18 cellular contexts compared by ENCODE assay signal in genomic region chr17:45376171-45376564, GRCh38. TPM values are rescaled to one million over a fixed set of nuclear protein-coding genes. Genes with fewer than 3 reads are reported as not detected.
DNase-seq lines count a peak whose midpoint lies in the region; TF ChIP-seq lines count a peak whose summit lies in the region.
"Had no signal": no experiment of that assay in that cellular context is flagged by ENCODE, and none has a peak within 500 bp of the region (broad histone marks: within the 10 kb centered on the region; RNA-seq: fewer than 3 reads in every experiment).

No MANE protein-coding gene starts in this region.

- DNase-seq in COR-L47 (lab: John Stamatoyannopoulos, UW) (peak; percentile 49), RWPE1 (ENCODE audit: low spot score) (no peak), mesendoderm (peak; percentile 43), osteoblast (ENCODE audit: insufficient read length, low spot score, missing footprints) (no peak), OCI-M1 (lab: John Stamatoyannopoulos, UW) (no peak)
- DNase-seq in stimulated activated CD4-positive, alpha-beta T cell treated with anti-CD3 and anti-CD28 coated beads, Interleukin-4, amount 100 ng/mL, for 1 hour: no peak
- DNase-seq: activated CD8-positive, alpha-beta T cell treated with anti-CD3 and anti-CD28 coated beads for 36 hours; activated naive CD4-positive, alpha-beta T cell treated with anti-CD3 and anti-CD28 coated beads, Interleukin-2, amount 10 ng/mL, durations not matched to agents 7 days and 5 days; anterior cingulate cortex; CD8-positive, alpha-beta T cell; DND-41; HCEC 1CT; hippocampal formation; naive B cell; NCI-H1092 treated with DMSO at 0.1 percent for 48 hours; T1000 had no signal

- H3K4me2 ChIP-seq in mesendoderm (ENCODE audit: low read length): no peak overlapping the region
- no peak overlapping the region for H3K4me2 ChIP-seq in osteoblast (ENCODE audit: insufficient read depth, low read length)

- no peak overlapping the region for H2AFZ ChIP-seq in osteoblast (ENCODE audit: low read length)
- H2AFZ ChIP-seq: parathyroid adenoma had no signal

- no peak overlapping the region for H2BK15ac ChIP-seq in mesendoderm (replicated peaks; ENCODE audit: low read depth)

- POLR2A ChIA-PET in HEK293 (lab: Yijun Ruan, JAX) (interaction anchor here (3.0 kb wide), 1 partner anchor 60 kb away, joined by 15 read pairs; the partner anchor contains the start of gene MAP3K14), RWPE1 (lab: Yijun Ruan, JAX; ENCODE audit: low non-redundant PET) (no interaction called here)

- H2BK120ac ChIP-seq in mesendoderm (ENCODE audit: low read depth, low read length): no peak overlapping the region

- H3K4ac ChIP-seq in mesendoderm (ENCODE audit: low read depth, low read length): no peak overlapping the region

- H4K8ac ChIP-seq in mesendoderm (ENCODE audit: low read depth, low read length): no peak overlapping the region

- H3K9me3 ChIP-seq in HEK293 (ENCODE audit: control insufficient read depth, insufficient read depth, low read depth, low read length) (no peaks in the 10 kb centered on the region), osteoblast (ENCODE audit: low read depth, low read length) (no peaks in the 10 kb centered on the region)

- H3K27me3 ChIP-seq in mesendoderm (ENCODE audit: insufficient read depth, low read length, poor library complexity) (no peaks in the 10 kb centered on the region), osteoblast (ENCODE audit: insufficient read depth, low read length) (no peaks in the 10 kb centered on the region)

- H2AK5ac ChIP-seq in mesendoderm (ENCODE audit: low read length): no peak overlapping the region

- H3K4me1 ChIP-seq in HEK293 (ENCODE audit: control insufficient read depth, insufficient read depth, low read length) (0 out of 2 replicates have a peak, but pooled peaks cover 5% of the 10 kb centered on the region), mesendoderm (ENCODE audit: control insufficient read depth, low read depth, low read length) (no peaks in the 10 kb centered on the region), osteoblast (ENCODE audit: insufficient read depth, low read length) (peaks cover 28% of the 10 kb centered on the region)

- no CpG with 5 or more reads among the region's 5 CpGs for WGBS in mesendoderm (ENCODE audit: extremely low coverage, insufficient coverage, low lambda C conversion rate)

- H3K56ac ChIP-seq in mesendoderm (ENCODE audit: low read length): no peak overlapping the region

- TF ChIP-seq CTCF in HEK293 (tag by site-specific recombination; IDR thresholded peaks at IDR 0.05) (no peak), RWPE1 (conservative IDR thresholded peaks at IDR 0.05; ENCODE audit: low read depth) (no peak), osteoblast (IDR thresholded peaks at IDR 0.05; ENCODE audit: extremely low read depth, low read depth, low read length) (no peak)

- no peak overlapping the region for H2BK5ac ChIP-seq in mesendoderm (ENCODE audit: low read length)

- no peaks in the 10 kb centered on the region for H3K79me1 ChIP-seq in mesendoderm (ENCODE audit: low read length)

- no peak overlapping the region for H4K5ac ChIP-seq in mesendoderm (ENCODE audit: low read length)

- H3K79me2 ChIP-seq in mesendoderm (ENCODE audit: control insufficient read depth, insufficient read depth, low read length) (no peaks in the 10 kb centered on the region), osteoblast (ENCODE audit: insufficient read depth, low read length) (no peaks in the 10 kb centered on the region)
- H3K79me2 ChIP-seq: parathyroid adenoma had no signal

- no peak overlapping the region for H3K4me3 ChIP-seq in HEK293 (ENCODE audit: low read depth, low read length)
- no peak overlapping the region for H3K4me3 ChIP-seq in mesendoderm (ENCODE audit: low read length)
- H3K4me3 ChIP-seq in osteoblast (ENCODE audit: insufficient read depth, low read length): no peak overlapping the region

- no peak overlapping the region for H3K23ac ChIP-seq in mesendoderm (ENCODE audit: low read length)

- H3K27ac ChIP-seq in HEK293 (ENCODE audit: extremely low read depth, low read depth, low read length) (no peak overlapping the region), RWPE1 (peak overlapping the region; percentile 52), mesendoderm (ENCODE audit: low read depth, low read length) (no peak overlapping the region), osteoblast (ENCODE audit: low read depth, low read length) (no peak overlapping the region)
- H3K27ac ChIP-seq: parathyroid adenoma had no signal

- no peak overlapping the region for H3K18ac ChIP-seq in mesendoderm (ENCODE audit: low read length)

- no peak overlapping the region for H3K9ac ChIP-seq in mesendoderm (ENCODE audit: low read length)
- H3K9ac ChIP-seq: parathyroid adenoma had no signal

- H3K36me3 ChIP-seq in HEK293 (ENCODE audit: control insufficient read depth in 2 of 2, insufficient read depth in 1 of 2, low read length in 2 of 2) (no peaks in the 10 kb centered on the region), mesendoderm (ENCODE audit: control insufficient read depth, insufficient read depth, low read length) (no peaks in the 10 kb centered on the region), osteoblast (ENCODE audit: insufficient read depth, low read length) (no peaks in the 10 kb centered on the region)

- CTCF ChIA-PET in HEK293 (lab: Yijun Ruan, JAX) (interaction anchor here (0.7 to 4.5 kb wide), 6 partner anchors 9 to 241 kb away, joined by 3 to 25 read pairs (median 3); partner anchors contain the start of gene ACBD4), RWPE1 (lab: Yijun Ruan, JAX) (interaction anchor here (1.2 kb wide), 1 partner anchor 9 kb away, joined by 4 read pairs; no protein-coding TSS in a partner anchor)

- H4K20me1 ChIP-seq in osteoblast (ENCODE audit: insufficient read depth, low read length): no peaks in the 10 kb centered on the region

TF ChIP-seq in HEK293, 187 proteins besides CTCF, POLR2A, EP300 and RAD21:
- TF ChIP-seq ZBTB20 (tag by site-specific recombination; IDR thresholded peaks at IDR 0.05) (peak; percentile 66), ZNF843 (tag by site-specific recombination; IDR thresholded peaks at IDR 0.05) (no peak), SCRT1 (tag by site-specific recombination; IDR thresholded peaks at IDR 0.05; ENCODE audit: borderline replicate concordance) (no peak), ZNF366 (tag by site-specific recombination; conservative IDR thresholded peaks at IDR 0.05) (0 out of 2 replicates have a peak, but pooled peaks have one; percentile 47), ZNF416 (tag by site-specific recombination; IDR thresholded peaks at IDR 0.05) (no peak)
TF ChIP-seq in HEK293: peak in this region for 2.

RNA-seq across cellular contexts. Expression of gene ARHGAP27, which starts 56.5 kb away (rescaled TPM):
- 3.5 TPM for polyA plus RNA-seq in mesendoderm (2013, experiment 1 of 2)
- 3.7 TPM for polyA plus RNA-seq in mesendoderm (2013, experiment 2 of 2)
- total RNA-seq in osteoblast: 2.9 and 6.2 TPM in 2 replicates

RNA-seq across cellular contexts. Expression of gene MAP3K14, which starts 59.3 kb away (rescaled TPM):
- 1.6 TPM for polyA plus RNA-seq in mesendoderm (2013, experiment 1 of 2)
- 2.0 TPM for polyA plus RNA-seq in mesendoderm (2013, experiment 2 of 2)
- total RNA-seq in osteoblast: 2.7 and 3.6 TPM in 2 replicates

Comparison
In these comparisons a context has a peak if more than half of its experiments do, and no peak if none do; other contexts are left out.
1. DNase-seq: peak in COR-L47 (single experiment) and mesendoderm (single experiment); none in RWPE1 (single experiment), stimulated activated CD4-positive, alpha-beta T cell treated with anti-CD3 and anti-CD28 coated beads, Interleukin-4, amount 100 ng/mL, for 1 hour (single experiment), osteoblast (single experiment) and OCI-M1 (single experiment).